In genomic region chr7:133761459-133761858, GRCh38 we compare ENCODE assay signal across 24 cellular contexts.
"Had no signal": no experiment of that assay in that cellular context is flagged by ENCODE, and none has a peak within 500 bp of the region (broad histone marks: within the 10 kb centered on the region; RNA-seq: fewer than 3 reads in every experiment).

No MANE protein-coding gene starts in this region.

- FAIRE-seq: pancreas had no signal

- H3K4me3 ChIP-seq: heart right ventricle, lower lobe of right lung, pancreas, stomach, thyroid gland had no signal

- H3K36me3 ChIP-seq: heart right ventricle, lower lobe of right lung, neutrophil, pancreas, stomach, thyroid gland had no signal

- ATAC-seq: esophagus mucosa; foreskin keratinocyte; heart right ventricle; left ventricle myocardium superior; lower lobe of right lung; natural killer cell treated with Interleukin-12 subunit alpha and Interleukin-12 subunit beta and Interleukin-15 and Interleukin-18, amount 100 ng/mL, for 72 hours; pancreas; sciatic nerve; stimulated activated effector memory CD8-positive, alpha-beta T cell treated with anti-CD3 and anti-CD28 coated beads, Interleukin-12 subunit alpha, Interleukin-12 subunit beta, amount 100 ng/mL, for 72 hours had no signal

- H3K4me1 ChIP-seq: foreskin keratinocyte, heart right ventricle, lower lobe of right lung, pancreas, stomach, thyroid gland had no signal

- H3K27ac ChIP-seq: epithelial cell of prostate, foreskin keratinocyte, heart right ventricle, lower lobe of right lung, neutrophil, pancreas, stomach, thyroid gland had no signal

- DNase-seq: effector CD8-positive, alpha-beta T cell; endodermal cell; foreskin keratinocyte; glutamatergic neuron; heart right ventricle; hippocampal formation; islet precursor cell; kidney glomerular epithelial cell; left ventricle myocardium superior; lower lobe of right lung; pancreas; retina; stimulated activated CD4-positive, alpha-beta T cell treated with anti-CD3 and anti-CD28 coated beads, Interleukin-2, amount 100 ng/mL, for 24 hours; stimulated activated CD4-positive, alpha-beta T cell treated with anti-CD3 and anti-CD28 coated beads, Interleukin-4, amount 100 ng/mL, for 24 hours; stimulated activated naive CD4-positive, alpha-beta T cell treated with Interleukin-2 at 50 U/mL for 16 hours; stomach; thyroid gland; trophoblast cell had no signal

- H3K27me3 ChIP-seq: foreskin keratinocyte, heart right ventricle, neutrophil, pancreas, stomach, thyroid gland had no signal

- H3K9me3 ChIP-seq: heart right ventricle, lower lobe of right lung, neutrophil, pancreas, stomach, thyroid gland had no signal
